In the genomic region with DNA sequence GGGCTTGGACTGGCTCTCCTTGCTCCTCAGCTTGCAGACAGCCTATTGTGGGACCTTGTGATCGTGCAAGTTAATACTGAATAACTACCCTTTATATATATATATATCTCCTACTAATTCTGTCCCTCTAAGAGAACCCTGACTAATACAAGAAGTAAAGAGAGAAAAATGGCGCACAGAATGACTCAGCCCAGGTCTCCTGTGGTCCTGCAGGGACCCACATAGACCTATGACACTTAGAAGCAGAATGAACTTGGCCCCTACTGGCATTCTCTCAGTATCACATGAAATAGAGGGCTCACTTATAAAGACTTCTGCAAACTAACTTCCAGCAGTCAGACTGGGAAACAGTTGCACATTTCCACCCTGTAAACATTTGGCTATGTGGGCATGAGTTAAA, we compare ENCODE assay signal across 15 cellular contexts.
A peak's percentile ranks its signal among the peaks of the same experiment; 100 is the strongest.
DNase-seq lines count a peak whose midpoint lies in the region; ATAC-seq lines count a peak whose summit lies in the region.
"Had no signal": no experiment of that assay in that cellular context is flagged by ENCODE, and none has a peak within 500 bp of the region (broad histone marks: within the 10 kb centered on the region; RNA-seq: fewer than 3 reads in every experiment).

No MANE protein-coding gene starts in this region.

- H3K4me1 ChIP-seq in HAP-1, result peaks cover 2% of the 10 kb centered on the region; the same call in 1 of the 2 replicates
- H3K4me1 ChIP-seq: right atrium auricular region, testis had no signal

- H3K27ac Mint-ChIP-seq in activated T-helper 17 cell treated with anti-CD3 and anti-CD28 coated beads, Interleukin-2, amount 50 U/mL, for 72 hours, result no peak overlapping the region
- H3K27ac Mint-ChIP-seq: activated naive CD4-positive, alpha-beta T cell treated with anti-CD3 and anti-CD28 coated beads, Interleukin-2, amount 50 U/mL, for 72 hours; CD4-positive, CD25-positive, alpha-beta regulatory T cell; naive thymus-derived CD4-positive, alpha-beta T cell had no signal

- H3K36me3 Mint-ChIP-seq in activated T-helper 17 cell treated with anti-CD3 and anti-CD28 coated beads, Interleukin-2, amount 50 U/mL, for 72 hours (ENCODE audit: low read depth), result no peaks in the 10 kb centered on the region
- H3K36me3 Mint-ChIP-seq: activated naive CD4-positive, alpha-beta T cell treated with anti-CD3 and anti-CD28 coated beads, Interleukin-2, amount 50 U/mL, for 72 hours had no signal

- H3K4me3 ChIP-seq in HAP-1, result no peak overlapping the region
- H3K4me3 ChIP-seq: right atrium auricular region, testis had no signal

- H3K36me3 ChIP-seq in HAP-1 (replicated peaks), result no peaks in the 10 kb centered on the region
- H3K36me3 ChIP-seq: right atrium auricular region had no signal

- DNase-seq in SHP77 treated with DMSO at 0.1 percent for 48 hours (lab: John Stamatoyannopoulos, UW) (no peak), HAP-1 (ENCODE audit: low spot score in 2 of 2) (no peak), NCI-H2171 treated with DMSO at 0.1 percent for 48 hours (lab: John Stamatoyannopoulos, UW) (no peak)
- DNase-seq: caudate nucleus; CD4-positive, CD25-positive, alpha-beta regulatory T cell; head of caudate nucleus; left cardiac atrium; naive thymus-derived CD4-positive, alpha-beta T cell; testis had no signal

- H3K4me1 Mint-ChIP-seq in activated T-helper 17 cell treated with anti-CD3 and anti-CD28 coated beads, Interleukin-2, amount 50 U/mL, for 72 hours, result no peaks in the 10 kb centered on the region
- H3K4me1 Mint-ChIP-seq: CD4-positive, CD25-positive, alpha-beta regulatory T cell; naive thymus-derived CD4-positive, alpha-beta T cell had no signal

- ATAC-seq in GM18909 (IDR thresholded peaks at IDR 0.05; ENCODE audit: poor library complexity, unreplicated experiment) (peak; percentile 92), GM21526 (IDR thresholded peaks at IDR 0.05; ENCODE audit: low FRiP score, unreplicated experiment) (peak; percentile 94), HG03025 (IDR thresholded peaks at IDR 0.05; ENCODE audit: low FRiP score, unreplicated experiment) (peak; percentile 95)
- peak; percentile 35 for ATAC-seq in activated T-helper 17 cell treated with anti-CD3 and anti-CD28 coated beads, Interleukin-2, amount 50 U/mL, for 72 hours (replicated peaks)
- ATAC-seq: left cardiac atrium; naive thymus-derived CD4-positive, alpha-beta T cell had no signal

- H3K27me3 Mint-ChIP-seq in activated T-helper 17 cell treated with anti-CD3 and anti-CD28 coated beads, Interleukin-2, amount 50 U/mL, for 72 hours, result no peaks in the 10 kb centered on the region
- H3K27me3 Mint-ChIP-seq: CD4-positive, CD25-positive, alpha-beta regulatory T cell; naive thymus-derived CD4-positive, alpha-beta T cell had no signal

- no peaks in the 10 kb centered on the region for H3K27me3 ChIP-seq in HAP-1 (ENCODE audit: low read depth)
- H3K27me3 ChIP-seq: right atrium auricular region, testis had no signal

- H3K9me3 Mint-ChIP-seq in activated T-helper 17 cell treated with anti-CD3 and anti-CD28 coated beads, Interleukin-2, amount 50 U/mL, for 72 hours, result no peaks in the 10 kb centered on the region
- H3K9me3 Mint-ChIP-seq: activated naive CD4-positive, alpha-beta T cell treated with anti-CD3 and anti-CD28 coated beads, Interleukin-2, amount 50 U/mL, for 72 hours; naive thymus-derived CD4-positive, alpha-beta T cell had no signal

- H3K9me3 ChIP-seq in HAP-1, result no peaks in the 10 kb centered on the region
- H3K9me3 ChIP-seq: right atrium auricular region, testis had no signal

- in situ Hi-C loops in HAP-1 (cut with MboI; ENCODE audit: low sequenced_read_pairs), result no loop called here

- no peak overlapping the region for H3K4me3 Mint-ChIP-seq in activated T-helper 17 cell treated with anti-CD3 and anti-CD28 coated beads, Interleukin-2, amount 50 U/mL, for 72 hours
- H3K4me3 Mint-ChIP-seq: CD4-positive, CD25-positive, alpha-beta regulatory T cell; naive thymus-derived CD4-positive, alpha-beta T cell had no signal

Comparison
In these comparisons a context has a peak if more than half of its experiments do, and no peak if none do; other contexts are left out.
1. ATAC-seq: peak in every context shown above with its lines; median percentile 95 in HG03025; 94 in GM21526; 92 in GM18909; 35 in activated T-helper 17 cell treated with anti-CD3 and anti-CD28 coated beads, Interleukin-2, amount 50 U/mL, for 72 hours.